ENCODE assay signal across 9 cellular contexts in genomic region chr12:116539905-116540482, GRCh38. TPM values are rescaled to one million over a fixed set of nuclear protein-coding genes. Genes with fewer than 3 reads are reported as not detected.
A peak's percentile ranks its signal among the peaks of the same experiment; 100 is the strongest.
DNase-seq lines count a peak whose midpoint lies in the region; ATAC-seq and TF ChIP-seq lines count a peak whose summit lies in the region.
"Had no signal": no experiment of that assay in that cellular context is flagged by ENCODE, and none has a peak within 500 bp of the region (broad histone marks: within the 10 kb centered on the region; RNA-seq: fewer than 3 reads in every experiment).

No MANE protein-coding gene starts in this region.

- peaks cover 49% of the 10 kb centered on the region for H3K4me1 ChIP-seq in OCI-LY3 (ENCODE audit: low read length)
- no peaks in the 10 kb centered on the region for H3K4me1 ChIP-seq in prostate gland (replicated peaks)

- H3K27me3 ChIP-seq in OCI-LY3 (ENCODE audit: low read depth, low read length) (peaks cover 4% of the 10 kb centered on the region; the same call in 1 of the 2 replicates), prostate gland (replicated peaks; ENCODE audit: insufficient read depth) (no peaks in the 10 kb centered on the region)

- DNase-seq in GM03348 (ENCODE audit: low spot score) (peak; percentile 29), fibroblast of the aortic adventitia (ENCODE audit: low read depth) (peak; percentile 77), prostate gland (ENCODE audit: low spot score) (peak; percentile 44), A172 (ENCODE audit: low spot score) (no peak)
- DNase-seq in activated CD4-positive, alpha-beta T cell treated with anti-CD3 and anti-CD28 coated beads, Interleukin-2, amount 10 ng/mL, durations not matched to agents 24 days and 14 days: no peak
- DNase-seq: activated T-cell treated with anti-CD3 and anti-CD28 coated beads, Interleukin-2, amount 50 U/mL, for 4 hours had no signal

- no peak overlapping the region for H3K27ac ChIP-seq in OCI-LY3 (ENCODE audit: low read length)
- peak overlapping the region; percentile 24 to 25 for H3K27ac ChIP-seq in prostate gland

- no peak overlapping the region for H3K4me3 Mint-ChIP-seq in activated CD4-positive, alpha-beta T cell treated with anti-CD3 and anti-CD28 coated beads, Interleukin-2, amount 10 ng/mL, durations not matched to agents 24 days and 14 days
- H3K4me3 Mint-ChIP-seq: activated T-cell treated with anti-CD3 and anti-CD28 coated beads, Interleukin-2, amount 50 U/mL, for 4 hours had no signal

- H3K36me3 ChIP-seq in OCI-LY3 (replicated peaks; ENCODE audit: low read depth, low read length) (no peaks in the 10 kb centered on the region), prostate gland (no peaks in the 10 kb centered on the region)

- H3K4me3 ChIP-seq in OCI-LY3 (ENCODE audit: low read length) (peak overlapping the region; percentile 4), fibroblast of the aortic adventitia (ENCODE audit: low read depth, low read length) (no peak overlapping the region), prostate gland (no peak overlapping the region)

- H3K27me3 Mint-ChIP-seq in activated CD4-positive, alpha-beta T cell treated with anti-CD3 and anti-CD28 coated beads, Interleukin-2, amount 10 ng/mL, durations not matched to agents 24 days and 14 days: no peaks in the 10 kb centered on the region

- H3K4me1 Mint-ChIP-seq in activated CD4-positive, alpha-beta T cell treated with anti-CD3 and anti-CD28 coated beads, Interleukin-2, amount 10 ng/mL, durations not matched to agents 24 days and 14 days: peaks cover 25% of the 10 kb centered on the region

- TF ChIP-seq POLR2A in prostate gland (IDR thresholded peaks at IDR 0.05): no peak

- H3K9me3 Mint-ChIP-seq in activated CD4-positive, alpha-beta T cell treated with anti-CD3 and anti-CD28 coated beads, Interleukin-2, amount 10 ng/mL, durations not matched to agents 24 days and 14 days: peaks cover 4% of the 10 kb centered on the region

- WGBS in prostate gland: 12% methylated on average over 17 of the region's 17 CpGs

- H3K4me2 ChIP-seq in OCI-LY3 (ENCODE audit: low read length): peak overlapping the region; percentile 97

- no peak overlapping the region for H3K27ac Mint-ChIP-seq in activated CD4-positive, alpha-beta T cell treated with anti-CD3 and anti-CD28 coated beads, Interleukin-2, amount 10 ng/mL, durations not matched to agents 24 days and 14 days

- H3K36me3 Mint-ChIP-seq in activated CD4-positive, alpha-beta T cell treated with anti-CD3 and anti-CD28 coated beads, Interleukin-2, amount 10 ng/mL, durations not matched to agents 24 days and 14 days (ENCODE audit: low read depth): peaks cover 2% of the 10 kb centered on the region

- intact Hi-C loops in prostate gland (cut with DNase I): no loop called here
- intact Hi-C loops in activated CD4-positive, alpha-beta T cell treated with anti-CD3 and anti-CD28 coated beads, Interleukin-2, amount 10 ng/mL, durations not matched to agents 24 days and 14 days (cut with micrococcal nuclease): no loop called here

- no peak overlapping the region for H2AFZ ChIP-seq in OCI-LY3 (ENCODE audit: low read depth, low read length)

- ATAC-seq in HG02852 (IDR thresholded peaks at IDR 0.05; ENCODE audit: unreplicated experiment): no peak
- no peak for ATAC-seq in HG02970 (IDR thresholded peaks at IDR 0.05; ENCODE audit: low FRiP score, unreplicated experiment)
- ATAC-seq: activated T-cell treated with anti-CD3 and anti-CD28 coated beads, Interleukin-2, amount 50 U/mL, for 4 hours had no signal

- TF ChIP-seq CTCF in OCI-LY3 (IDR thresholded peaks at IDR 0.05; ENCODE audit: low read depth, low read length) (no peak), fibroblast of the aortic adventitia (IDR thresholded peaks at IDR 0.05; ENCODE audit: insufficient read depth, low read length) (no peak), prostate gland (IDR thresholded peaks at IDR 0.05) (no peak)

- no peaks in the 10 kb centered on the region for H4K20me1 ChIP-seq in OCI-LY3 (ENCODE audit: insufficient read depth, low read length)

- H3K9me3 ChIP-seq in OCI-LY3 (ENCODE audit: insufficient read depth, low read length) (no peaks in the 10 kb centered on the region), prostate gland (no peaks in the 10 kb centered on the region)

- H3K9ac ChIP-seq in OCI-LY3 (ENCODE audit: low read length): no peak overlapping the region

- H3K79me2 ChIP-seq in OCI-LY3 (ENCODE audit: low read length): no peaks in the 10 kb centered on the region

RNA-seq across cellular contexts. Expression of gene MAP1LC3B2, which starts 19.2 kb away (rescaled TPM):
- total RNA-seq in fibroblast of the aortic adventitia (ENCODE audit: low replicate concordance): not detected in 2 replicates
- total RNA-seq in prostate gland: 1 to 10 TPM in 1 of 2 donors, not detected in 1; 1.6 TPM
- 1.8 TPM in 1 of 2 replicates, not detected in the other for total RNA-seq in A172 (2014; rRNA removed; shearing (Covaris generic))
- total RNA-seq in activated CD4-positive, alpha-beta T cell treated with anti-CD3 and anti-CD28 coated beads, Interleukin-2, amount 10 ng/mL, durations not matched to agents 24 days and 14 days: 0.68 TPM in 1 of 2 replicates, not detected in the other

Comparison
In these comparisons a context has a peak if more than half of its experiments do, and no peak if none do; other contexts are left out.
1. DNase-seq: peak in GM03348 (single experiment), fibroblast of the aortic adventitia (single experiment) and prostate gland (single experiment); none in A172 (single experiment) and activated CD4-positive, alpha-beta T cell treated with anti-CD3 and anti-CD28 coated beads, Interleukin-2, amount 10 ng/mL, durations not matched to agents 24 days and 14 days (single experiment).